ENCODE assay signal across 11 cellular contexts in genomic region chr19:17862711-17863519, GRCh38. TPM values are rescaled to one million over a fixed set of nuclear protein-coding genes. Genes with fewer than 3 reads are reported as not detected.
A peak's percentile ranks its signal among the peaks of the same experiment; 100 is the strongest.
DNase-seq lines count a peak whose midpoint lies in the region; ATAC-seq and TF ChIP-seq lines count a peak whose summit lies in the region.
"Had no signal": no experiment of that assay in that cellular context is flagged by ENCODE, and none has a peak within 500 bp of the region (broad histone marks: within the 10 kb centered on the region; RNA-seq: fewer than 3 reads in every experiment).

No MANE protein-coding gene starts in this region.

- CTCF ChIA-PET in CD8-positive, alpha-beta memory T cell (lab: Charles Lee), result interaction anchor here (0.6 to 2.4 kb wide), 2 partner anchors 70 to 145 kb away, joined by 3 to 7 read pairs; partner anchors contain the start of genes ARRDC2 and CCDC124
- CTCF ChIA-PET in activated CD8-positive, alpha-beta T cell treated with anti-CD3 and anti-CD28 coated beads for 36 hours (lab: Charles Lee), result interaction anchor here (1.2 to 3.4 kb wide), 2 partner anchors 70 to 196 kb away, joined by 3 to 18 read pairs; partner anchors contain the start of gene CCDC124

- intact Hi-C loops in activated CD8-positive, alpha-beta T cell treated with anti-CD3 and anti-CD28 coated beads for 36 hours (cut with micrococcal nuclease), result no loop called here

- H3K9me3 Mint-ChIP-seq in CD8-positive, alpha-beta memory T cell, result peaks cover 0 to 2% (median 0%) of the 10 kb centered on the region in 5 donors
- no peaks in the 10 kb centered on the region for H3K9me3 Mint-ChIP-seq in activated CD8-positive, alpha-beta T cell treated with anti-CD3 and anti-CD28 coated beads for 36 hours
- H3K9me3 Mint-ChIP-seq in natural killer cell treated with Interleukin-12 subunit alpha and Interleukin-12 subunit beta and Interleukin-15 and Interleukin-18, amount 100 ng/mL, for 72 hours, result no peaks in the 10 kb centered on the region

- no peak overlapping the region for H3K4me3 ChIP-seq in CD8-positive, alpha-beta memory T cell (ENCODE audit: low read length)
- H3K4me3 ChIP-seq: heart left ventricle had no signal

- peak overlapping the region in 4 of 7 donors; percentile 34 to 66 (median 48) for H3K4me3 Mint-ChIP-seq in CD8-positive, alpha-beta memory T cell
- H3K4me3 Mint-ChIP-seq in activated CD8-positive, alpha-beta T cell treated with anti-CD3 and anti-CD28 coated beads for 36 hours, result peak overlapping the region; percentile 82
- peak overlapping the region; percentile 50 for H3K4me3 Mint-ChIP-seq in natural killer cell treated with Interleukin-12 subunit alpha and Interleukin-12 subunit beta and Interleukin-15 and Interleukin-18, amount 100 ng/mL, for 72 hours

- peaks cover 28 to 39% (median 29%) of the 10 kb centered on the region in 3 donors for H3K4me1 Mint-ChIP-seq in CD8-positive, alpha-beta memory T cell
- peaks cover 28% of the 10 kb centered on the region for H3K4me1 Mint-ChIP-seq in activated CD8-positive, alpha-beta T cell treated with anti-CD3 and anti-CD28 coated beads for 36 hours (ENCODE audit: low read depth)
- peaks cover 21 to 26% of the 10 kb centered on the region in 2 donors for H3K4me1 Mint-ChIP-seq in natural killer cell treated with Interleukin-12 subunit alpha and Interleukin-12 subunit beta and Interleukin-15 and Interleukin-18, amount 100 ng/mL, for 72 hours (ENCODE audit: low read depth in 2 of 2)

- H3K27ac Mint-ChIP-seq in CD8-positive, alpha-beta memory T cell, result peak overlapping the region in 4 of 8 donors; percentile 38 to 91 (median 58)
- peak overlapping the region; percentile 97 for H3K27ac Mint-ChIP-seq in activated CD8-positive, alpha-beta T cell treated with anti-CD3 and anti-CD28 coated beads for 36 hours
- H3K27ac Mint-ChIP-seq in natural killer cell treated with Interleukin-12 subunit alpha and Interleukin-12 subunit beta and Interleukin-15 and Interleukin-18, amount 100 ng/mL, for 72 hours, result peak overlapping the region; percentile 18 to 23

- POLR2A ChIA-PET in CD8-positive, alpha-beta memory T cell (lab: Charles Lee), result no interaction called here
- POLR2A ChIA-PET in activated CD8-positive, alpha-beta T cell treated with anti-CD3 and anti-CD28 coated beads for 36 hours (lab: Charles Lee), result interaction anchor here (0.5 to 8.7 kb wide), 9 partner anchors 8 to 137 kb away, joined by 3 to 143 read pairs (median 5); partner anchors contain the start of genes CCDC124, JAK3 and SLC5A5

- TF ChIP-seq CTCF in activated CD8-positive, alpha-beta T cell treated with anti-CD3 and anti-CD28 coated beads for 36 hours (IDR thresholded peaks at IDR 0.05), result no peak

- peaks cover 0 to 60% (median 5%) of the 10 kb centered on the region in 3 donors for H3K36me3 Mint-ChIP-seq in CD8-positive, alpha-beta memory T cell
- peaks cover 51% of the 10 kb centered on the region for H3K36me3 Mint-ChIP-seq in activated CD8-positive, alpha-beta T cell treated with anti-CD3 and anti-CD28 coated beads for 36 hours (ENCODE audit: low read depth)
- H3K36me3 Mint-ChIP-seq in natural killer cell treated with Interleukin-12 subunit alpha and Interleukin-12 subunit beta and Interleukin-15 and Interleukin-18, amount 100 ng/mL, for 72 hours, result peaks cover 12% of the 10 kb centered on the region

- no peaks in the 10 kb centered on the region for H3K27me3 ChIP-seq in CD8-positive, alpha-beta memory T cell (ENCODE audit: insufficient read depth, low read length, poor library complexity, severe bottlenecking)
- H3K27me3 ChIP-seq: heart left ventricle had no signal

- H3K27ac ChIP-seq in CD8-positive, alpha-beta memory T cell (ENCODE audit: low read depth, low read length), result no peak overlapping the region

- peaks cover 18% of the 10 kb centered on the region for H3K4me1 ChIP-seq in CD8-positive, alpha-beta memory T cell (ENCODE audit: insufficient read depth, low read length)

- no peaks in the 10 kb centered on the region for H3K9me3 ChIP-seq in CD8-positive, alpha-beta memory T cell (ENCODE audit: low read length)
- H3K9me3 ChIP-seq: heart left ventricle had no signal

- DNase-seq in CD8-positive, alpha-beta memory T cell, result no peak
- no peak for DNase-seq in activated CD8-positive, alpha-beta T cell treated with anti-CD3 and anti-CD28 coated beads for 36 hours
- DNase-seq in natural killer cell treated with Interleukin-12 subunit alpha and Interleukin-12 subunit beta and Interleukin-15 and Interleukin-18, amount 100 ng/mL, for 72 hours (ENCODE audit: low spot score), result no peak
- DNase-seq in NCI-H1436 (lab: John Stamatoyannopoulos, UW), result no peak
- DNase-seq in stimulated activated CD4-positive, alpha-beta T cell treated with anti-CD3 and anti-CD28 coated beads, Interleukin-4, amount 100 ng/mL, for 24 hours, result no peak
- DNase-seq: heart left ventricle, SW 1271 had no signal

- TF ChIP-seq POLR2A in GM18505 (IDR thresholded peaks at IDR 0.05; ENCODE audit: borderline replicate concordance, extremely low read depth, insufficient read depth, insufficient read length), result peak; percentile 30

- peaks cover 37% of the 10 kb centered on the region for H3K36me3 ChIP-seq in CD8-positive, alpha-beta memory T cell (ENCODE audit: insufficient read depth, low read length)

- ATAC-seq in GM18505 (IDR thresholded peaks at IDR 0.05; ENCODE audit: unreplicated experiment), result no peak
- ATAC-seq in activated CD8-positive, alpha-beta T cell treated with anti-CD3 and anti-CD28 coated beads for 36 hours, result no peak
- ATAC-seq in natural killer cell treated with Interleukin-12 subunit alpha and Interleukin-12 subunit beta and Interleukin-15 and Interleukin-18, amount 100 ng/mL, for 72 hours, result no peak
- no peak for ATAC-seq in HG03521 (IDR thresholded peaks at IDR 0.05; ENCODE audit: unreplicated experiment)
- ATAC-seq: heart left ventricle had no signal

- peaks cover 0 to 1% of the 10 kb centered on the region in 2 donors for H3K27me3 Mint-ChIP-seq in CD8-positive, alpha-beta memory T cell
- H3K27me3 Mint-ChIP-seq in activated CD8-positive, alpha-beta T cell treated with anti-CD3 and anti-CD28 coated beads for 36 hours, result no peaks in the 10 kb centered on the region
- H3K27me3 Mint-ChIP-seq in natural killer cell treated with Interleukin-12 subunit alpha and Interleukin-12 subunit beta and Interleukin-15 and Interleukin-18, amount 100 ng/mL, for 72 hours, result no peaks in the 10 kb centered on the region

RNA-seq across cellular contexts. Expression of gene RPL18A, which starts 3.2 kb away (rescaled TPM):
- total RNA-seq in CD8-positive, alpha-beta memory T cell, result 1,000 to 10,000 TPM; 3,114 to 3,151 TPM
- 3,296 TPM for polyA plus RNA-seq in CD8-positive, alpha-beta memory T cell
- total RNA-seq in activated CD8-positive, alpha-beta T cell treated with anti-CD3 and anti-CD28 coated beads for 36 hours, result 1,000 to 10,000 TPM; 3,663 to 3,679 TPM
- 1,000 to 10,000 TPM; 1,379 to 1,604 TPM for total RNA-seq in natural killer cell treated with Interleukin-12 subunit alpha and Interleukin-12 subunit beta and Interleukin-15 and Interleukin-18, amount 100 ng/mL, for 72 hours

RNA-seq across cellular contexts. Expression of gene SLC5A5, which starts 8.8 kb away (rescaled TPM):
- total RNA-seq in CD8-positive, alpha-beta memory T cell, result 1 to 10 TPM; 1.2 to 1.7 TPM
- 0.33 TPM for polyA plus RNA-seq in CD8-positive, alpha-beta memory T cell
- total RNA-seq in activated CD8-positive, alpha-beta T cell treated with anti-CD3 and anti-CD28 coated beads for 36 hours, result under 1 TPM; 0.87 to 0.99 TPM
- total RNA-seq in natural killer cell treated with Interleukin-12 subunit alpha and Interleukin-12 subunit beta and Interleukin-15 and Interleukin-18, amount 100 ng/mL, for 72 hours, result under 1 TPM; 0.57 to 0.89 TPM
- total RNA-seq: dermis microvascular lymphatic vessel endothelial cell, heart left ventricle, HT1080 had no signal
- polyA plus RNA-seq: heart left ventricle had no signal

RNA-seq across cellular contexts. Expression of gene JAK3, which starts 15.1 kb away (rescaled TPM):
- total RNA-seq in CD8-positive, alpha-beta memory T cell, result 100 to 1,000 TPM; 119 to 125 TPM
- polyA plus RNA-seq in CD8-positive, alpha-beta memory T cell, result 84.0 TPM
- 100 to 1,000 TPM; 120 to 126 TPM for total RNA-seq in activated CD8-positive, alpha-beta T cell treated with anti-CD3 and anti-CD28 coated beads for 36 hours
- total RNA-seq in natural killer cell treated with Interleukin-12 subunit alpha and Interleukin-12 subunit beta and Interleukin-15 and Interleukin-18, amount 100 ng/mL, for 72 hours, result 100 to 1,000 TPM; 184 to 195 TPM

RNA-seq across cellular contexts. Expression of gene INSL3, which starts 41.6 kb away (rescaled TPM):
- total RNA-seq in CD8-positive, alpha-beta memory T cell, result 1 to 10 TPM; 1.8 to 2.9 TPM
- polyA plus RNA-seq in CD8-positive, alpha-beta memory T cell, result 2.6 TPM
- 1 to 10 TPM; 5.9 to 6.9 TPM for total RNA-seq in activated CD8-positive, alpha-beta T cell treated with anti-CD3 and anti-CD28 coated beads for 36 hours
- total RNA-seq in natural killer cell treated with Interleukin-12 subunit alpha and Interleukin-12 subunit beta and Interleukin-15 and Interleukin-18, amount 100 ng/mL, for 72 hours, result 10 to 100 TPM in 1 of 2 donors, 1 to 10 TPM in 1; 9.1 to 12.0 TPM
- total RNA-seq: dermis microvascular lymphatic vessel endothelial cell, HT1080 had no signal
- polyA plus RNA-seq: heart left ventricle had no signal
